1 cellular context compared by ENCODE assay signal in genomic region chr2:54455584-54456525, GRCh38.
TF ChIP-seq lines count a peak whose summit lies in the region.

Gene SPTBN1, plus strand, starts transcription at chr2:54456327. Its CDS starts 70,092 bp downstream, at chr2:54526419.

TF ChIP-seq in HepG2, 621 proteins besides CTCF, POLR2A, EP300 and RAD21 (continued from another document and continues in another):
- TF ChIP-seq ZNF83 (CRISPR knock-in tag; IDR thresholded peaks at IDR 0.05; ENCODE audit: borderline replicate concordance), result no peak
- peak; percentile 0 for TF ChIP-seq ZSCAN21 (CRISPR knock-in tag; IDR thresholded peaks at IDR 0.05; ENCODE audit: borderline replicate concordance)
- TF ChIP-seq HNRNPL (IDR thresholded peaks at IDR 0.05; ENCODE audit: low read depth, low read length), result 0 out of 2 replicates have a peak, but pooled peaks have one; percentile 9
- no peak for TF ChIP-seq ZNF639 (CRISPR knock-in tag; conservative IDR thresholded peaks at IDR 0.05)
- TF ChIP-seq HIC2 (CRISPR knock-in tag; IDR thresholded peaks at IDR 0.05; ENCODE audit: low read depth), result peak; percentile 65; the same call in 1 of the 2 replicates
- no peak for TF ChIP-seq ZBTB49 (CRISPR knock-in tag; IDR thresholded peaks at IDR 0.05; ENCODE audit: borderline replicate concordance)
- no peak for TF ChIP-seq SNAPC2 (CRISPR knock-in tag; IDR thresholded peaks at IDR 0.05)
- TF ChIP-seq FOXM1 (CRISPR knock-in tag; IDR thresholded peaks at IDR 0.05), result no peak
- TF ChIP-seq ZNF546 (CRISPR knock-in tag; conservative IDR thresholded peaks at IDR 0.05), result 0 out of 2 replicates have a peak, but pooled peaks have one; percentile 7
- peak; percentile 85 for TF ChIP-seq ATF7-NPFF (CRISPR knock-in tag; IDR thresholded peaks at IDR 0.05; ENCODE audit: low read depth)
- TF ChIP-seq AHR (CRISPR knock-in tag; IDR thresholded peaks at IDR 0.05), result no peak; the same call in none of the 2 replicates
- TF ChIP-seq ZNF563 (CRISPR knock-in tag; IDR thresholded peaks at IDR 0.05), result 0 out of 2 replicates have a peak, but pooled peaks have one; percentile 20
- TF ChIP-seq KLF15 (CRISPR knock-in tag; IDR thresholded peaks at IDR 0.05; ENCODE audit: borderline replicate concordance), result 0 out of 2 replicates have a peak, but pooled peaks have one; percentile 19
- peak; percentile 43; the same call in 1 of the 2 replicates for TF ChIP-seq ZNF12 (CRISPR knock-in tag; IDR thresholded peaks at IDR 0.05)
- TF ChIP-seq MTF2 (CRISPR knock-in tag; IDR thresholded peaks at IDR 0.05; ENCODE audit: borderline replicate concordance), result no peak; the same call in 1 of the 2 replicates
- peak in 1 of 2 experiments; percentile 59; a peak in 1 of 4 replicates for TF ChIP-seq ATF4 (CRISPR knock-in tag; IDR thresholded peaks at IDR 0.05)
- TF ChIP-seq MIXL1 (CRISPR knock-in tag; IDR thresholded peaks at IDR 0.05), result no peak
- TF ChIP-seq XRCC5 (optimal IDR thresholded peaks at IDR 0.05; ENCODE audit: low read length), result peak; percentile 56
- no peak for TF ChIP-seq SOX6 (IDR thresholded peaks at IDR 0.05)
- peak; percentile 77 for TF ChIP-seq SOX6 (CRISPR knock-in tag; IDR thresholded peaks at IDR 0.05)
- no peak for TF ChIP-seq ZNF383 (CRISPR knock-in tag; IDR thresholded peaks at IDR 0.05; ENCODE audit: borderline replicate concordance)
- peak; percentile 57; the same call in 1 of the 2 replicates for TF ChIP-seq HOXA3 (CRISPR knock-in tag; IDR thresholded peaks at IDR 0.05)
- peak; percentile 86 for TF ChIP-seq SP4 (CRISPR knock-in tag; IDR thresholded peaks at IDR 0.05)
- TF ChIP-seq RARA (CRISPR knock-in tag; IDR thresholded peaks at IDR 0.05), result peak; percentile 3; the same call in 1 of the 2 replicates
- no peak; the same call in 1 of the 2 replicates for TF ChIP-seq ARNTL (CRISPR knock-in tag; IDR thresholded peaks at IDR 0.05)
- no peak for TF ChIP-seq NR2F6 (IDR thresholded peaks at IDR 0.05)
- 0 out of 2 replicates have a peak, but pooled peaks have one; percentile 25 for TF ChIP-seq NR2F6 (CRISPR knock-in tag; IDR thresholded peaks at IDR 0.05)
- no peak for TF ChIP-seq ZNF333 (CRISPR knock-in tag; IDR thresholded peaks at IDR 0.05; ENCODE audit: borderline replicate concordance)
- peak; percentile 46; the same call in 1 of the 2 replicates for TF ChIP-seq PRMT3 (CRISPR knock-in tag; IDR thresholded peaks at IDR 0.05; ENCODE audit: borderline replicate concordance, low read depth)
- no peak; the same call in 1 of the 2 replicates for TF ChIP-seq IKZF5 (CRISPR knock-in tag; IDR thresholded peaks at IDR 0.05)
- TF ChIP-seq ZNF557 (CRISPR knock-in tag; IDR thresholded peaks at IDR 0.05), result peak; percentile 83; the same call in 1 of the 2 replicates
- TF ChIP-seq CSRNP2 (CRISPR knock-in tag; conservative IDR thresholded peaks at IDR 0.05; ENCODE audit: low read depth), result no peak
- TF ChIP-seq BCL3 (CRISPR knock-in tag; IDR thresholded peaks at IDR 0.05), result peak; percentile 72; the same call in 1 of the 2 replicates
- peak; percentile 74; the same call in 1 of the 2 replicates for TF ChIP-seq ZFP91 (CRISPR knock-in tag; IDR thresholded peaks at IDR 0.05; ENCODE audit: borderline replicate concordance)
- peak; percentile 25 for TF ChIP-seq ZNF329 (CRISPR knock-in tag; IDR thresholded peaks at IDR 0.05; ENCODE audit: low read depth)
- TF ChIP-seq ZMAT3 (CRISPR knock-in tag; conservative IDR thresholded peaks at IDR 0.05), result peak; percentile 14; the same call in 1 of the 2 replicates
- TF ChIP-seq MTERF4 (CRISPR knock-in tag; IDR thresholded peaks at IDR 0.05), result peak; percentile 23; the same call in 1 of the 2 replicates
- peak; percentile 55; the same call in 1 of the 2 replicates for TF ChIP-seq SKIL (CRISPR knock-in tag; IDR thresholded peaks at IDR 0.05; ENCODE audit: borderline replicate concordance)
- TF ChIP-seq KLF11 (CRISPR knock-in tag; IDR thresholded peaks at IDR 0.05), result no peak
- TF ChIP-seq SIN3A (IDR thresholded peaks at IDR 0.05; ENCODE audit: borderline replicate concordance, low read depth, low read length), result peak; percentile 80; the same call in 1 of the 2 replicates
- peak; percentile 61; the same call in 1 of the 2 replicates for TF ChIP-seq PCBP1 (IDR thresholded peaks at IDR 0.05; ENCODE audit: borderline replicate concordance, low read depth, low read length)
- no peak for TF ChIP-seq REXO4 (CRISPR knock-in tag; IDR thresholded peaks at IDR 0.05; ENCODE audit: borderline replicate concordance)
- TF ChIP-seq ZNF788 (CRISPR knock-in tag; IDR thresholded peaks at IDR 0.05; ENCODE audit: borderline replicate concordance), result peak; percentile 88
- TF ChIP-seq GMEB1 (CRISPR knock-in tag; IDR thresholded peaks at IDR 0.05; ENCODE audit: borderline replicate concordance), result peak; percentile 69
- no peak for TF ChIP-seq HNRNPH1 (optimal IDR thresholded peaks at IDR 0.05; ENCODE audit: low read depth, low read length)
